1 cellular context compared by ENCODE assay signal in the genomic region with DNA sequence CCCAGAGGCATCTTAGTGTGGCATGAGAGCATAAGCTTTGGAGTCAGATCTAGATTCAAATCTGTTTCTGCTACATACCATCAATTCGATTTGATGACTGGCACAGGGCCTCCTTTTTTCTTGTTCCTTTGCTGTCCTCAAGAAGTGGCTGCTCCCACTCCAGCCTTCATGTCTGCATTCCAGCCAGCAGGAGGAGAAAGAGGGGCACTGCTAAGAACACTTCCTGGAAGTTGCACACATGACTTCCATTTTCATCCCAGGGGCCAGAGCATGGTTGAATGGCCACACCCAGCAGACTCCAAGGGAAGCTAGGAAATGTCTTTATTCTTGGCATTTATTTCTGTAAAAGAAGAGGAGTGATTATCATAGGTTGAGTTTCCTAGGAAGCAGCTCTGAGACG.
TF ChIP-seq lines count a peak whose summit lies in the region.

No MANE protein-coding gene starts in this region.

TF ChIP-seq in K562, 482 proteins besides CTCF, POLR2A, EP300 and RAD21 (continued from another document and continues in another):
- TF ChIP-seq MYBL2 (IDR thresholded peaks at IDR 0.05; ENCODE audit: low read depth) (no peak), MYBL2 (CRISPR knock-in tag; IDR thresholded peaks at IDR 0.05; ENCODE audit: borderline replicate concordance) (no peak), HDAC2 (IDR thresholded peaks at IDR 0.05) (no peak), TEAD1 (CRISPR knock-in tag; IDR thresholded peaks at IDR 0.05) (peak; percentile 90 to 98), ZNF408 (CRISPR knock-in tag; IDR thresholded peaks at IDR 0.05; ENCODE audit: low read depth) (no peak), SAP30 (IDR thresholded peaks at IDR 0.05; ENCODE audit: borderline replicate concordance, insufficient read depth, low read depth, low read length, poor library complexity, severe bottlenecking) (no peak), TAL1 (IDR thresholded peaks at IDR 0.05) (no peak), POLR2B (IDR thresholded peaks at IDR 0.05; ENCODE audit: low read depth, partially characterized antibody) (no peak), TEAD2 (tag; IDR thresholded peaks at IDR 0.05) (peak; percentile 96), PYGO2 (tag; IDR thresholded peaks at IDR 0.05) (no peak), CAMTA2 (CRISPR knock-in tag; conservative IDR thresholded peaks at IDR 0.05) (no peak), CBX3 (IDR thresholded peaks at IDR 0.05; ENCODE audit: borderline replicate concordance in 1 of 2, low read length in 2 of 2) (peak in 1 of 2 experiments; percentile 58; a peak in 1 of 3 replicates), ELF1 (tag; IDR thresholded peaks at IDR 0.05) (peak; percentile 64), ZNF146 (CRISPR knock-in tag; IDR thresholded peaks at IDR 0.05; ENCODE audit: unreplicated experiment) (no peak), ZKSCAN8 (CRISPR knock-in tag; IDR thresholded peaks at IDR 0.05) (no peak), TBL1XR1 (IDR thresholded peaks at IDR 0.05; ENCODE audit: low read length in 2 of 2) (no peak), TEAD4 (IDR thresholded peaks at IDR 0.05; ENCODE audit: low read length) (peak; percentile 85), TEAD4 (CRISPR knock-in tag; IDR thresholded peaks at IDR 0.05; ENCODE audit: borderline replicate concordance) (no peak), KDM4B (IDR thresholded peaks at IDR 0.05; ENCODE audit: borderline replicate concordance in 2 of 2, low read depth in 1 of 2) (no peak), SRSF9 (IDR thresholded peaks at IDR 0.05; ENCODE audit: borderline replicate concordance, low read depth, low read length) (no peak), TCF3 (CRISPR knock-in tag; IDR thresholded peaks at IDR 0.05) (no peak), CBX1 (IDR thresholded peaks at IDR 0.05; ENCODE audit: low read depth) (no peak), ETV1 (tag; conservative IDR thresholded peaks at IDR 0.05; ENCODE audit: low read depth) (peak; percentile 78)
- TF ChIP-seq, protein P1, sequence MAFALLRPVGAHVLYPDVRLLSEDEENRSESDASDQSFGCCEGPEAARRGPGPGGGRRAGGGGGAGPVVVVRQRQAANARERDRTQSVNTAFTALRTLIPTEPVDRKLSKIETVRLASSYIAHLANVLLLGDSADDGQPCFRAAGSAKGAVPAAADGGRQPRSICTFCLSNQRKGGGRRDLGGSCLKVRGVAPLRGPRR (CRISPR knock-in tag; IDR thresholded peaks at IDR 0.05): no peak
- TF ChIP-seq, protein P2, sequence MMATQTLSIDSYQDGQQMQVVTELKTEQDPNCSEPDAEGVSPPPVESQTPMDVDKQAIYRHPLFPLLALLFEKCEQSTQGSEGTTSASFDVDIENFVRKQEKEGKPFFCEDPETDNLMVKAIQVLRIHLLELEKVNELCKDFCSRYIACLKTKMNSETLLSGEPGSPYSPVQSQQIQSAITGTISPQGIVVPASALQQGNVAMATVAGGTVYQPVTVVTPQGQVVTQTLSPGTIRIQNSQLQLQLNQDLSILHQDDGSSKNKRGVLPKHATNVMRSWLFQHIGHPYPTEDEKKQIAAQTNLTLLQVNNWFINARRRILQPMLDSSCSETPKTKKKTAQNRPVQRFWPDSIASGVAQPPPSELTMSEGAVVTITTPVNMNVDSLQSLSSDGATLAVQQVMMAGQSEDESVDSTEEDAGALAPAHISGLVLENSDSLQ (IDR thresholded peaks at IDR 0.05): no peak
- TF ChIP-seq, protein P3, sequence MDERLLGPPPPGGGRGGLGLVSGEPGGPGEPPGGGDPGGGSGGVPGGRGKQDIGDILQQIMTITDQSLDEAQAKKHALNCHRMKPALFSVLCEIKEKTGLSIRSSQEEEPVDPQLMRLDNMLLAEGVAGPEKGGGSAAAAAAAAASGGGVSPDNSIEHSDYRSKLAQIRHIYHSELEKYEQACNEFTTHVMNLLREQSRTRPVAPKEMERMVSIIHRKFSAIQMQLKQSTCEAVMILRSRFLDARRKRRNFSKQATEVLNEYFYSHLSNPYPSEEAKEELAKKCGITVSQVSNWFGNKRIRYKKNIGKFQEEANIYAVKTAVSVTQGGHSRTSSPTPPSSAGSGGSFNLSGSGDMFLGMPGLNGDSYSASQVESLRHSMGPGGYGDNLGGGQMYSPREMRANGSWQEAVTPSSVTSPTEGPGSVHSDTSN (CRISPR knock-in tag; IDR thresholded peaks at IDR 0.05; ENCODE audit: low read depth): no peak
- TF ChIP-seq, protein P3 (tag; conservative IDR thresholded peaks at IDR 0.05; ENCODE audit: low read depth): no peak
- TF ChIP-seq, protein P4, sequence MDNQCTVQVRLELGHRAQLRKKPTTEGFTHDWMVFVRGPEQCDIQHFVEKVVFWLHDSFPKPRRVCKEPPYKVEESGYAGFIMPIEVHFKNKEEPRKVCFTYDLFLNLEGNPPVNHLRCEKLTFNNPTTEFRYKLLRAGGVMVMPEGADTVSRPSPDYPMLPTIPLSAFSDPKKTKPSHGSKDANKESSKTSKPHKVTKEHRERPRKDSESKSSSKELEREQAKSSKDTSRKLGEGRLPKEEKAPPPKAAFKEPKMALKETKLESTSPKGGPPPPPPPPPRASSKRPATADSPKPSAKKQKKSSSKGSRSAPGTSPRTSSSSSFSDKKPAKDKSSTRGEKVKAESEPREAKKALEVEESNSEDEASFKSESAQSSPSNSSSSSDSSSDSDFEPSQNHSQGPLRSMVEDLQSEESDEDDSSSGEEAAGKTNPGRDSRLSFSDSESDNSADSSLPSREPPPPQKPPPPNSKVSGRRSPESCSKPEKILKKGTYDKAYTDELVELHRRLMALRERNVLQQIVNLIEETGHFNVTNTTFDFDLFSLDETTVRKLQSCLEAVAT (IDR thresholded peaks at IDR 0.05): no peak
- TF ChIP-seq, protein P5, sequence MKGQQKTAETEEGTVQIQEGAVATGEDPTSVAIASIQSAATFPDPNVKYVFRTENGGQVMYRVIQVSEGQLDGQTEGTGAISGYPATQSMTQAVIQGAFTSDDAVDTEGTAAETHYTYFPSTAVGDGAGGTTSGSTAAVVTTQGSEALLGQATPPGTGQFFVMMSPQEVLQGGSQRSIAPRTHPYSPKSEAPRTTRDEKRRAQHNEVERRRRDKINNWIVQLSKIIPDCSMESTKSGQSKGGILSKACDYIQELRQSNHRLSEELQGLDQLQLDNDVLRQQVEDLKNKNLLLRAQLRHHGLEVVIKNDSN (CRISPR knock-in tag; IDR thresholded peaks at IDR 0.05): no peak
- TF ChIP-seq, protein P6, sequence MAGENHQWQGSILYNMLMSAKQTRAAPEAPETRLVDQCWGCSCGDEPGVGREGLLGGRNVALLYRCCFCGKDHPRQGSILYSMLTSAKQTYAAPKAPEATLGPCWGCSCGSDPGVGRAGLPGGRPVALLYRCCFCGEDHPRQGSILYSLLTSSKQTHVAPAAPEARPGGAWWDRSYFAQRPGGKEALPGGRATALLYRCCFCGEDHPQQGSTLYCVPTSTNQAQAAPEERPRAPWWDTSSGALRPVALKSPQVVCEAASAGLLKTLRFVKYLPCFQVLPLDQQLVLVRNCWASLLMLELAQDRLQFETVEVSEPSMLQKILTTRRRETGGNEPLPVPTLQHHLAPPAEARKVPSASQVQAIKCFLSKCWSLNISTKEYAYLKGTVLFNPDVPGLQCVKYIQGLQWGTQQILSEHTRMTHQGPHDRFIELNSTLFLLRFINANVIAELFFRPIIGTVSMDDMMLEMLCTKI (IDR thresholded peaks at IDR 0.05; ENCODE audit: partially characterized antibody): no peak
- TF ChIP-seq, protein P7, sequence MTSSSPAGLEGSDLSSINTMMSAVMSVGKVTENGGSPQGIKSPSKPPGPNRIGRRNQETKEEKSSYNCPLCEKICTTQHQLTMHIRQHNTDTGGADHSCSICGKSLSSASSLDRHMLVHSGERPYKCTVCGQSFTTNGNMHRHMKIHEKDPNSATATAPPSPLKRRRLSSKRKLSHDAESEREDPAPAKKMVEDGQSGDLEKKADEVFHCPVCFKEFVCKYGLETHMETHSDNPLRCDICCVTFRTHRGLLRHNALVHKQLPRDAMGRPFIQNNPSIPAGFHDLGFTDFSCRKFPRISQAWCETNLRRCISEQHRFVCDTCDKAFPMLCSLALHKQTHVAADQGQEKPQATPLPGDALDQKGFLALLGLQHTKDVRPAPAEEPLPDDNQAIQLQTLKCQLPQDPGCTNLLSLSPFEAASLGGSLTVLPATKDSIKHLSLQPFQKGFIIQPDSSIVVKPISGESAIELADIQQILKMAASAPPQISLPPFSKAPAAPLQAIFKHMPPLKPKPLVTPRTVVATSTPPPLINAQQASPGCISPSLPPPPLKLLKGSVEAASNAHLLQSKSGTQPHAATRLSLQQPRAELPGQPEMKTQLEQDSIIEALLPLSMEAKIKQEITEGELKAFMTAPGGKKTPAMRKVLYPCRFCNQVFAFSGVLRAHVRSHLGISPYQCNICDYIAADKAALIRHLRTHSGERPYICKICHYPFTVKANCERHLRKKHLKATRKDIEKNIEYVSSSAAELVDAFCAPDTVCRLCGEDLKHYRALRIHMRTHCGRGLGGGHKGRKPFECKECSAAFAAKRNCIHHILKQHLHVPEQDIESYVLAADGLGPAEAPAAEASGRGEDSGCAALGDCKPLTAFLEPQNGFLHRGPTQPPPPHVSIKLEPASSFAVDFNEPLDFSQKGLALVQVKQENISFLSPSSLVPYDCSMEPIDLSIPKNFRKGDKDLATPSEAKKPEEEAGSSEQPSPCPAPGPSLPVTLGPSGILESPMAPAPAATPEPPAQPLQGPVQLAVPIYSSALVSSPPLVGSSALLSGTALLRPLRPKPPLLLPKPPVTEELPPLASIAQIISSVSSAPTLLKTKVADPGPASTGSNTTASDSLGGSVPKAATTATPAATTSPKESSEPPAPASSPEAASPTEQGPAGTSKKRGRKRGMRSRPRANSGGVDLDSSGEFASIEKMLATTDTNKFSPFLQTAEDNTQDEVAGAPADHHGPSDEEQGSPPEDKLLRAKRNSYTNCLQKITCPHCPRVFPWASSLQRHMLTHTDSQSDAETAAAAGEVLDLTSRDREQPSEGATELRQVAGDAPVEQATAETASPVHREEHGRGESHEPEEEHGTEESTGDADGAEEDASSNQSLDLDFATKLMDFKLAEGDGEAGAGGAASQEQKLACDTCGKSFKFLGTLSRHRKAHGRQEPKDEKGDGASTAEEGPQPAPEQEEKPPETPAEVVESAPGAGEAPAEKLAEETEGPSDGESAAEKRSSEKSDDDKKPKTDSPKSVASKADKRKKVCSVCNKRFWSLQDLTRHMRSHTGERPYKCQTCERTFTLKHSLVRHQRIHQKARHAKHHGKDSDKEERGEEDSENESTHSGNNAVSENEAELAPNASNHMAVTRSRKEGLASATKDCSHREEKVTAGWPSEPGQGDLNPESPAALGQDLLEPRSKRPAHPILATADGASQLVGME (CRISPR knock-in tag; IDR thresholded peaks at IDR 0.05): no peak
- TF ChIP-seq, protein P8, sequence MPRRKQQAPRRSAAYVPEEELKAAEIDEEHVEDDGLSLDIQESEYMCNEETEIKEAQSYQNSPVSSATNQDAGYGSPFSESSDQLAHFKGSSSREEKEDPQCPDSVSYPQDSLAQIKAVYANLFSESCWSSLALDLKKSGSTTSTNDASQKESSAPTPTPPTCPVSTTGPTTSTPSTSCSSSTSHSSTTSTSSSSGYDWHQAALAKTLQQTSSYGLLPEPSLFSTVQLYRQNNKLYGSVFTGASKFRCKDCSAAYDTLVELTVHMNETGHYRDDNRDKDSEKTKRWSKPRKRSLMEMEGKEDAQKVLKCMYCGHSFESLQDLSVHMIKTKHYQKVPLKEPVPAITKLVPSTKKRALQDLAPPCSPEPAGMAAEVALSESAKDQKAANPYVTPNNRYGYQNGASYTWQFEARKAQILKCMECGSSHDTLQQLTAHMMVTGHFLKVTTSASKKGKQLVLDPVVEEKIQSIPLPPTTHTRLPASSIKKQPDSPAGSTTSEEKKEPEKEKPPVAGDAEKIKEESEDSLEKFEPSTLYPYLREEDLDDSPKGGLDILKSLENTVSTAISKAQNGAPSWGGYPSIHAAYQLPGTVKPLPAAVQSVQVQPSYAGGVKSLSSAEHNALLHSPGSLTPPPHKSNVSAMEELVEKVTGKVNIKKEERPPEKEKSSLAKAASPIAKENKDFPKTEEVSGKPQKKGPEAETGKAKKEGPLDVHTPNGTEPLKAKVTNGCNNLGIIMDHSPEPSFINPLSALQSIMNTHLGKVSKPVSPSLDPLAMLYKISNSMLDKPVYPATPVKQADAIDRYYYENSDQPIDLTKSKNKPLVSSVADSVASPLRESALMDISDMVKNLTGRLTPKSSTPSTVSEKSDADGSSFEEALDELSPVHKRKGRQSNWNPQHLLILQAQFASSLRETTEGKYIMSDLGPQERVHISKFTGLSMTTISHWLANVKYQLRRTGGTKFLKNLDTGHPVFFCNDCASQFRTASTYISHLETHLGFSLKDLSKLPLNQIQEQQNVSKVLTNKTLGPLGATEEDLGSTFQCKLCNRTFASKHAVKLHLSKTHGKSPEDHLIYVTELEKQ (CRISPR knock-in tag; IDR thresholded peaks at IDR 0.05): no peak
- TF ChIP-seq, protein P9, sequence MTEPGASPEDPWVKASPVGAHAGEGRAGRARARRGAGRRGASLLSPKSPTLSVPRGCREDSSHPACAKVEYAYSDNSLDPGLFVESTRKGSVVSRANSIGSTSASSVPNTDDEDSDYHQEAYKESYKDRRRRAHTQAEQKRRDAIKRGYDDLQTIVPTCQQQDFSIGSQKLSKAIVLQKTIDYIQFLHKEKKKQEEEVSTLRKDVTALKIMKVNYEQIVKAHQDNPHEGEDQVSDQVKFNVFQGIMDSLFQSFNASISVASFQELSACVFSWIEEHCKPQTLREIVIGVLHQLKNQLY (CRISPR knock-in tag; conservative IDR thresholded peaks at IDR 0.05): no peak
- TF ChIP-seq, protein P10, sequence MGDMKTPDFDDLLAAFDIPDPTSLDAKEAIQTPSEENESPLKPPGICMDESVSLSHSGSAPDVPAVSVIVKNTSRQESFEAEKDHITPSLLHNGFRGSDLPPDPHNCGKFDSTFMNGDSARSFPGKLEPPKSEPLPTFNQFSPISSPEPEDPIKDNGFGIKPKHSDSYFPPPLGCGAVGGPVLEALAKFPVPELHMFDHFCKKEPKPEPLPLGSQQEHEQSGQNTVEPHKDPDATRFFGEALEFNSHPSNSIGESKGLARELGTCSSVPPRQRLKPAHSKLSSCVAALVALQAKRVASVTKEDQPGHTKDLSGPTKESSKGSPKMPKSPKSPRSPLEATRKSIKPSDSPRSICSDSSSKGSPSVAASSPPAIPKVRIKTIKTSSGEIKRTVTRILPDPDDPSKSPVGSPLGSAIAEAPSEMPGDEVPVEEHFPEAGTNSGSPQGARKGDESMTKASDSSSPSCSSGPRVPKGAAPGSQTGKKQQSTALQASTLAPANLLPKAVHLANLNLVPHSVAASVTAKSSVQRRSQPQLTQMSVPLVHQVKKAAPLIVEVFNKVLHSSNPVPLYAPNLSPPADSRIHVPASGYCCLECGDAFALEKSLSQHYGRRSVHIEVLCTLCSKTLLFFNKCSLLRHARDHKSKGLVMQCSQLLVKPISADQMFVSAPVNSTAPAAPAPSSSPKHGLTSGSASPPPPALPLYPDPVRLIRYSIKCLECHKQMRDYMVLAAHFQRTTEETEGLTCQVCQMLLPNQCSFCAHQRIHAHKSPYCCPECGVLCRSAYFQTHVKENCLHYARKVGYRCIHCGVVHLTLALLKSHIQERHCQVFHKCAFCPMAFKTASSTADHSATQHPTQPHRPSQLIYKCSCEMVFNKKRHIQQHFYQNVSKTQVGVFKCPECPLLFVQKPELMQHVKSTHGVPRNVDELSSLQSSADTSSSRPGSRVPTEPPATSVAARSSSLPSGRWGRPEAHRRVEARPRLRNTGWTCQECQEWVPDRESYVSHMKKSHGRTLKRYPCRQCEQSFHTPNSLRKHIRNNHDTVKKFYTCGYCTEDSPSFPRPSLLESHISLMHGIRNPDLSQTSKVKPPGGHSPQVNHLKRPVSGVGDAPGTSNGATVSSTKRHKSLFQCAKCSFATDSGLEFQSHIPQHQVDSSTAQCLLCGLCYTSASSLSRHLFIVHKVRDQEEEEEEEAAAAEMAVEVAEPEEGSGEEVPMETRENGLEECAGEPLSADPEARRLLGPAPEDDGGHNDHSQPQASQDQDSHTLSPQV (IDR thresholded peaks at IDR 0.05): no peak
